1 cellular context compared by ENCODE assay signal in genomic region chr11:33682446-33682845, GRCh38.
TF ChIP-seq lines count a peak whose summit lies in the region.

No MANE protein-coding gene starts in this region.

TF ChIP-seq in SK-N-SH treated with all-trans-retinoic acid at 6 μM for 48 hours, 23 proteins besides CTCF, POLR2A, EP300 and RAD21 (continued from another document):
- TF ChIP-seq CSRNP3 (CRISPR knock-in tag; IDR thresholded peaks at IDR 0.05) (no peak), TCF4 (CRISPR knock-in tag; IDR thresholded peaks at IDR 0.05; ENCODE audit: borderline replicate concordance) (no peak), RARB (CRISPR knock-in tag; IDR thresholded peaks at IDR 0.05) (no peak), PATZ1 (CRISPR knock-in tag; IDR thresholded peaks at IDR 0.05; ENCODE audit: borderline replicate concordance) (no peak), PPARA (CRISPR knock-in tag; IDR thresholded peaks at IDR 0.05; ENCODE audit: borderline replicate concordance) (no peak)
